Comparison of ENCODE assay signal across 23 cellular contexts in genomic region chr21:31151682-31152081, GRCh38.
DNase-seq lines count a peak whose midpoint lies in the region; ATAC-seq and TF ChIP-seq lines count a peak whose summit lies in the region.
"Had no signal": no experiment of that assay in that cellular context is flagged by ENCODE, and none has a peak within 500 bp of the region (broad histone marks: within the 10 kb centered on the region; RNA-seq: fewer than 3 reads in every experiment).

No MANE protein-coding gene starts in this region.

- WGBS in upper lobe of left lung, 2 donors: 62 to 71% methylated on average over 5 of the region's 5 CpGs

- TF ChIP-seq CTCF in upper lobe of left lung (IDR thresholded peaks at IDR 0.05): no peak
- no peak for TF ChIP-seq CTCF in CD8-positive, alpha-beta T cell (IDR thresholded peaks at IDR 0.05)

- no peak for TF ChIP-seq POLR2A in upper lobe of left lung (IDR thresholded peaks at IDR 0.05)

- peaks cover 0 to 4% (median 0%) of the 10 kb centered on the region in 4 donors for H3K4me1 ChIP-seq in upper lobe of left lung
- H3K4me1 ChIP-seq in CD8-positive, alpha-beta T cell (ENCODE audit: insufficient read depth, low read length): peaks cover 17% of the 10 kb centered on the region
- H3K4me1 ChIP-seq: Peyer's patch, SJCRH30 had no signal

- peaks cover 16% of the 10 kb centered on the region for H3K36me3 Mint-ChIP-seq in T-helper 17 cell (ENCODE audit: low read depth)
- H3K36me3 Mint-ChIP-seq in activated CD8-positive, alpha-beta T cell treated with anti-CD3 and anti-CD28 coated beads, Interleukin-2, amount 10 ng/mL, durations not matched to agents 7 days and 5 days (ENCODE audit: low read depth): peaks cover 63% of the 10 kb centered on the region
- H3K36me3 Mint-ChIP-seq in CD8-positive, alpha-beta T cell: peaks cover 37% of the 10 kb centered on the region

- intact Hi-C loops in CD8-positive, alpha-beta T cell (cut with DNase I, micrococcal nuclease): loop anchor here in 1 of 2 experiments (1.0 kb wide), 1 partner anchor 8 kb away; no protein-coding TSS in a partner anchor

- H3K27me3 ChIP-seq in upper lobe of left lung: no peaks in the 10 kb centered on the region
- no peaks in the 10 kb centered on the region for H3K27me3 ChIP-seq in CD8-positive, alpha-beta T cell (ENCODE audit: insufficient read depth, low read length)
- H3K27me3 ChIP-seq: Peyer's patch, SJCRH30 had no signal

- no peaks in the 10 kb centered on the region for H3K9me3 Mint-ChIP-seq in activated CD8-positive, alpha-beta T cell treated with anti-CD3 and anti-CD28 coated beads, Interleukin-2, amount 10 ng/mL, durations not matched to agents 7 days and 5 days (ENCODE audit: insufficient read depth)
- H3K9me3 Mint-ChIP-seq in CD8-positive, alpha-beta T cell: peaks cover 6% of the 10 kb centered on the region

- no peak overlapping the region for H3K27ac ChIP-seq in upper lobe of left lung
- H3K27ac ChIP-seq in CD8-positive, alpha-beta T cell (ENCODE audit: low read depth, low read length): no peak overlapping the region
- H3K27ac ChIP-seq: 22Rv1, C4-2B, SJCRH30 had no signal

- H3K27ac Mint-ChIP-seq in T-helper 17 cell: peak overlapping the region; percentile 12
- no peak overlapping the region for H3K27ac Mint-ChIP-seq in activated CD8-positive, alpha-beta T cell treated with anti-CD3 and anti-CD28 coated beads, Interleukin-2, amount 10 ng/mL, durations not matched to agents 7 days and 5 days
- H3K27ac Mint-ChIP-seq in CD8-positive, alpha-beta T cell: no peak overlapping the region

- H3K9me3 ChIP-seq in T-helper 17 cell (ENCODE audit: control insufficient read depth, low read length, poor library complexity, severe bottlenecking) (no peaks in the 10 kb centered on the region), upper lobe of left lung (peaks cover 5 to 11% (median 8%) of the 10 kb centered on the region in 4 donors)
- H3K9me3 ChIP-seq in CD8-positive, alpha-beta T cell (ENCODE audit: low read length): peaks cover 3% of the 10 kb centered on the region
- H3K9me3 ChIP-seq: SJCRH30 had no signal

- CTCF ChIA-PET in activated CD8-positive, alpha-beta T cell treated with anti-CD3 and anti-CD28 coated beads, Interleukin-2, amount 10 ng/mL, durations not matched to agents 7 days and 5 days (lab: Charles Lee): interaction anchor here (1.3 kb wide), 1 partner anchor 9 kb away, joined by 4 read pairs; no protein-coding TSS in a partner anchor
- CTCF ChIA-PET in CD8-positive, alpha-beta T cell (lab: Charles Lee): interaction anchor here (0.7 to 5.9 kb wide), 5 partner anchors 9 to 78 kb away, joined by 3 to 30 read pairs (median 3); no protein-coding TSS in a partner anchor

- H3K4me1 Mint-ChIP-seq in T-helper 17 cell: peaks cover 22% of the 10 kb centered on the region
- peaks cover 8% of the 10 kb centered on the region for H3K4me1 Mint-ChIP-seq in activated CD8-positive, alpha-beta T cell treated with anti-CD3 and anti-CD28 coated beads, Interleukin-2, amount 10 ng/mL, durations not matched to agents 7 days and 5 days (ENCODE audit: low read depth)
- H3K4me1 Mint-ChIP-seq in CD8-positive, alpha-beta T cell (ENCODE audit: low read depth): peaks cover 32% of the 10 kb centered on the region

- no peak overlapping the region for H3K4me3 ChIP-seq in upper lobe of left lung
- no peak overlapping the region for H3K4me3 ChIP-seq in CD8-positive, alpha-beta T cell (ENCODE audit: low read depth, low read length)
- H3K4me3 ChIP-seq: Peyer's patch, SJCRH30 had no signal

- ATAC-seq in T-helper 17 cell (no peak), left lobe of liver (peak; percentile 57), upper lobe of left lung (ENCODE audit: low FRiP score in 2 of 2) (no peak)
- ATAC-seq in activated CD8-positive, alpha-beta T cell treated with anti-CD3 and anti-CD28 coated beads, Interleukin-2, amount 10 ng/mL, durations not matched to agents 7 days and 5 days: no peak
- ATAC-seq in CD8-positive, alpha-beta T cell: no peak

- peak; percentile 35 for DNase-seq in NOMO-1 treated with DMSO at 0.1 percent for 48 hours (lab: John Stamatoyannopoulos, UW; ENCODE audit: unreplicated experiment)
- no peak for DNase-seq in NOMO-1 treated with dmso at 0.1 percent for 144 hours (lab: John Stamatoyannopoulos, UW; ENCODE audit: unreplicated experiment)
- no peak for DNase-seq in T-helper 17 cell
- DNase-seq in left lobe of liver (ENCODE audit: low spot score): no peak
- DNase-seq in upper lobe of left lung: no peak
- no peak for DNase-seq in NCI-H82 (lab: John Stamatoyannopoulos, UW)
- no peak for DNase-seq in activated CD8-positive, alpha-beta T cell treated with anti-CD3 and anti-CD28 coated beads, Interleukin-2, amount 10 ng/mL, durations not matched to agents 7 days and 5 days
- no peak for DNase-seq in CD8-positive, alpha-beta T cell
- DNase-seq: AML-193; EL; GF-D8; MM.1S; NCI-H1092; NCI-H1436; NCI-H1930; NCI-H2227 treated with DMSO at 0.1 percent for 48 hours; NCI-H510A; NCI-H748 treated with DMSO at 0.1 percent for 48 hours; NK-92 treated with Interleukin-12 subunit alpha and Interleukin-12 subunit beta, amount 100 ng/mL, for 24 hours; Peyer's patch; SJCRH30 had no signal

- H3K4me3 Mint-ChIP-seq in T-helper 17 cell: no peak overlapping the region
- no peak overlapping the region for H3K4me3 Mint-ChIP-seq in activated CD8-positive, alpha-beta T cell treated with anti-CD3 and anti-CD28 coated beads, Interleukin-2, amount 10 ng/mL, durations not matched to agents 7 days and 5 days
- H3K4me3 Mint-ChIP-seq in CD8-positive, alpha-beta T cell: no peak overlapping the region

- POLR2A ChIA-PET in activated CD8-positive, alpha-beta T cell treated with anti-CD3 and anti-CD28 coated beads, Interleukin-2, amount 10 ng/mL, durations not matched to agents 7 days and 5 days (lab: Charles Lee): no interaction called here
- POLR2A ChIA-PET in CD8-positive, alpha-beta T cell (lab: Charles Lee): interaction anchor here (1.2 kb wide), 1 partner anchor 16 kb away, joined by 3 read pairs; no protein-coding TSS in a partner anchor

- no peaks in the 10 kb centered on the region for H3K27me3 Mint-ChIP-seq in T-helper 17 cell
- H3K27me3 Mint-ChIP-seq in activated CD8-positive, alpha-beta T cell treated with anti-CD3 and anti-CD28 coated beads, Interleukin-2, amount 10 ng/mL, durations not matched to agents 7 days and 5 days (ENCODE audit: low read depth): no peaks in the 10 kb centered on the region
- H3K27me3 Mint-ChIP-seq in CD8-positive, alpha-beta T cell (ENCODE audit: low read depth): no peaks in the 10 kb centered on the region

- TF ChIP-seq EP300 in upper lobe of left lung (IDR thresholded peaks at IDR 0.05): peak; percentile 43 to 83 (median 60)

- H3K36me3 ChIP-seq in upper lobe of left lung: no peaks in the 10 kb centered on the region
- H3K36me3 ChIP-seq in CD8-positive, alpha-beta T cell (ENCODE audit: insufficient read depth, low read length): no peaks in the 10 kb centered on the region
- H3K36me3 ChIP-seq: Peyer's patch, SJCRH30 had no signal
